In the genomic region with DNA sequence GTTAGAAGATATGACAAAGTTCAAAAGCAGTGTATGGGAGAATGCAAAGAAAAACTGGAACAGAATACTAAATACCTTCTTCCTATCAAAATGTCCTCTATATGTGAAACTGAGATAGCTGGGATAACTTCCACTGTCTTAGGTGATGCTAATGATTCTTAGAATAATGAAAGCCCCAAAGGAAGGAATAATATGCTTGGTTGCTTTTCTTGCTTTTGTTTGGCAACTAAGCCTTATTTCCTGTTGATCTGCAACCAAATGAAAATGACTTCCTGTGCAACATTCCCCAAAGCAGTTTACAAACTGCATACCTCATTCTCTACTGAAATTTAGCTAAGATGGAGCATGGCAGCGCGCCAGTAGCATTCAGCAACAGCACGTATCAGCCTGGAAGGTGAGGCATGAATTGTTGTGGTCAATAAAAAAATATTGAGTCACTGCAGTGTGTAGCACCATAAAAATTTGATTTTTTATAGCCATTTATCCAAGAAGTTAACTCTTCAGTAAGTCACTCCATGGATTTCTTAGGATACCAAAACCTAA, we compare ENCODE assay signal across 18 cellular contexts. TPM values are rescaled to one million over a fixed set of nuclear protein-coding genes. Genes with fewer than 3 reads are reported as not detected.
DNase-seq lines count a peak whose midpoint lies in the region; ATAC-seq and TF ChIP-seq lines count a peak whose summit lies in the region.
"Had no signal": no experiment of that assay in that cellular context is flagged by ENCODE, and none has a peak within 500 bp of the region (broad histone marks: within the 10 kb centered on the region; RNA-seq: fewer than 3 reads in every experiment).

No MANE protein-coding gene starts in this region.

- H3K27ac ChIP-seq in breast epithelium (no peak overlapping the region), transverse colon (no peak overlapping the region)
- H3K27ac ChIP-seq: 22Rv1, lower lobe of right lung, sigmoid colon had no signal

- H3K4me3 Mint-ChIP-seq in MCF 10A (ENCODE audit: unreplicated experiment): no peak overlapping the region
- H3K4me3 Mint-ChIP-seq: neural crest cell; stimulated activated naive CD8-positive, alpha-beta T cell treated with anti-CD3 and anti-CD28 coated beads, Interleukin-15, Interleukin-2, amounts not matched to agents 100 ng/mL and 50 ng/mL, for 24 hours had no signal

- H3K9me3 Mint-ChIP-seq in MCF 10A (ENCODE audit: unreplicated experiment): no peaks in the 10 kb centered on the region
- H3K9me3 Mint-ChIP-seq: neural crest cell; stimulated activated naive CD8-positive, alpha-beta T cell treated with anti-CD3 and anti-CD28 coated beads, Interleukin-15, Interleukin-2, amounts not matched to agents 100 ng/mL and 50 ng/mL, for 24 hours had no signal

- CTCF ChIA-PET in MCF 10A (lab: Yijun Ruan, JAX): no interaction called here

- H3K36me3 Mint-ChIP-seq in MCF 10A (ENCODE audit: insufficient read depth, unreplicated experiment): no peaks in the 10 kb centered on the region

- H3K4me3 ChIP-seq in breast epithelium (no peak overlapping the region), fibroblast of mammary gland (ENCODE audit: control insufficient read depth, low read depth, low read length) (no peak overlapping the region), transverse colon (no peak overlapping the region)
- H3K4me3 ChIP-seq: lower lobe of right lung, sigmoid colon had no signal

- POLR2A ChIA-PET in MCF 10A (lab: Yijun Ruan, JAX): interaction anchor here (0.7 kb wide), 1 partner anchor 632 kb away, joined by 3 read pairs; no protein-coding TSS in a partner anchor

- H3K4me1 ChIP-seq in breast epithelium (no peaks in the 10 kb centered on the region), transverse colon (peaks cover 0 to 10% (median 0%) of the 10 kb centered on the region in 4 donors)

- in situ Hi-C loops in transverse colon (cut with MboI; ENCODE audit: low pct_ligation_motif_present in 1 of 4, low pct_unique_long_range_greater_than_20kb in 1 of 4, low sequenced_read_pairs in 3 of 4): no loop called here

- intact Hi-C loops in MCF 10A (cut with micrococcal nuclease) (no loop called here), breast epithelium (cut with DNase I; ENCODE audit: low total_unique reads) (no loop called here), transverse colon (cut with DNase I; ENCODE audit: low total_unique reads) (no loop called here)

- peaks cover 13% of the 10 kb centered on the region for H3K4me1 Mint-ChIP-seq in MCF 10A (ENCODE audit: insufficient read depth, unreplicated experiment)
- H3K4me1 Mint-ChIP-seq: neural crest cell had no signal

- WGBS in transverse colon (ENCODE audit: low coverage in 1 of 2), 2 donors: 53% methylated on average over 3 of the region's 3 CpGs

- no peaks in the 10 kb centered on the region for H3K9me3 ChIP-seq in breast epithelium
- no peaks in the 10 kb centered on the region for H3K9me3 ChIP-seq in transverse colon
- H3K9me3 ChIP-seq: lower lobe of right lung, sigmoid colon had no signal

- TF ChIP-seq EP300 in transverse colon (IDR thresholded peaks at IDR 0.05; ENCODE audit: low read depth): no peak

- H3K36me3 ChIP-seq in breast epithelium: no peaks in the 10 kb centered on the region
- H3K36me3 ChIP-seq in transverse colon: no peaks in the 10 kb centered on the region
- H3K36me3 ChIP-seq: lower lobe of right lung, sigmoid colon had no signal

- BruUV-seq in MCF 10A (replicated peaks; lab: Mats Ljungman, UMichigan): no TSS peak

- no peaks in the 10 kb centered on the region for H3K27me3 Mint-ChIP-seq in MCF 10A (ENCODE audit: insufficient read depth, unreplicated experiment)

- H3K27ac Mint-ChIP-seq in MCF 10A (ENCODE audit: low read depth, unreplicated experiment): no peak overlapping the region
- H3K27ac Mint-ChIP-seq: stimulated activated naive CD8-positive, alpha-beta T cell treated with anti-CD3 and anti-CD28 coated beads, Interleukin-15, Interleukin-2, amounts not matched to agents 100 ng/mL and 50 ng/mL, for 24 hours had no signal

- no peak for TF ChIP-seq POLR2A in breast epithelium (IDR thresholded peaks at IDR 0.05)
- TF ChIP-seq POLR2A in transverse colon (IDR thresholded peaks at IDR 0.05): no peak

- no peak for TF ChIP-seq CTCF in MCF 10A (IDR thresholded peaks at IDR 0.05; ENCODE audit: unreplicated experiment)
- no peak for TF ChIP-seq CTCF in breast epithelium (IDR thresholded peaks at IDR 0.05)
- TF ChIP-seq CTCF in fibroblast of mammary gland (conservative IDR thresholded peaks at IDR 0.05; ENCODE audit: control insufficient read depth, insufficient read depth, low read depth, low read length): no peak
- TF ChIP-seq CTCF in transverse colon (IDR thresholded peaks at IDR 0.05): no peak

- DNase-seq in MCF 10A (ENCODE audit: unreplicated experiment) (peak; percentile 64), breast epithelium (ENCODE audit: low spot score in 2 of 2) (no peak), RPMI8226 (peak; percentile 9), fibroblast of mammary gland (ENCODE audit: low read depth) (peak; percentile 40), transverse colon (peak; percentile 70), iPS-NIHi7 (ENCODE audit: extremely low spot score) (no peak), MV-4-11 (lab: John Stamatoyannopoulos, UW) (no peak)
- DNase-seq: activated CD8-positive, alpha-beta memory T cell treated with anti-CD3 and anti-CD28 coated beads, Interleukin-2, amount 50 U/mL, for 48 hours; activated naive CD4-positive, alpha-beta T cell treated with anti-CD3 and anti-CD28 coated beads, Interleukin-2, amount 50 U/mL, for 16 hours; hippocampal formation; lower lobe of right lung; NCI-H1048; sigmoid colon; SW 1271 had no signal

- ATAC-seq in HG03095 (IDR thresholded peaks at IDR 0.05; ENCODE audit: unreplicated experiment): no peak

- H3K27me3 ChIP-seq in breast epithelium: peaks cover 0 to 5% of the 10 kb centered on the region in 2 donors
- no peaks in the 10 kb centered on the region for H3K27me3 ChIP-seq in transverse colon
- H3K27me3 ChIP-seq: sigmoid colon had no signal

RNA-seq across cellular contexts. Expression of a gene that starts 18.7 kb away (rescaled TPM):
- total RNA-seq in MCF 10A (2022): 0.42 TPM in 1 of 2 replicates, not detected in the other
- 1 to 10 TPM; 2.2 to 5.1 (median 2.6) TPM for total RNA-seq in breast epithelium
- 1 to 10 TPM; 1.9 to 7.8 (median 4.8) TPM for total RNA-seq in transverse colon

Comparison
In these comparisons a context has a peak if more than half of its experiments do, and no peak if none do; other contexts are left out.
1. DNase-seq: peak in MCF 10A (single experiment), RPMI8226 (single experiment), fibroblast of mammary gland (single experiment) and transverse colon (single experiment); none in breast epithelium (0 of 2), iPS-NIHi7 (single experiment) and MV-4-11 (single experiment).